Comparison of ENCODE assay signal across 22 cellular contexts in genomic region chr5:9343146-9343850, GRCh38.
DNase-seq lines count a peak whose midpoint lies in the region; ATAC-seq, FAIRE-seq and TF ChIP-seq lines count a peak whose summit lies in the region.
"Had no signal": no experiment of that assay in that cellular context is flagged by ENCODE, and none has a peak within 500 bp of the region (broad histone marks: within the 10 kb centered on the region; RNA-seq: fewer than 3 reads in every experiment).

No MANE protein-coding gene starts in this region.

- H3K9me1 ChIP-seq in keratinocyte (ENCODE audit: control insufficient read depth, extremely low read depth, insufficient read depth, low read length), result no peaks in the 10 kb centered on the region

- no peak overlapping the region for H3K4me3 Mint-ChIP-seq in activated CD4-positive, alpha-beta memory T cell treated with anti-CD3 and anti-CD28 coated beads, Interleukin-2, amount 10 ng/mL, durations not matched to agents 7 days and 5 days
- H3K4me3 Mint-ChIP-seq: CD4-positive, alpha-beta T cell had no signal

- no peak for DNase-seq in Right ventricle myocardium inferior (ENCODE audit: missing footprints)
- DNase-seq in right cardiac atrium, result no peak
- peak; percentile 57 for DNase-seq in mammary epithelial cell
- DNase-seq in keratinocyte (ENCODE audit: low read depth, low spot score), result no peak
- no peak for DNase-seq in upper lobe of right lung
- DNase-seq in SIG-M5 treated with dmso at 0.1 percent for 504 hours (lab: John Stamatoyannopoulos, UW; ENCODE audit: unreplicated experiment), result no peak
- DNase-seq in iPS-NIHi7 (ENCODE audit: extremely low spot score), result no peak
- no peak for DNase-seq in activated CD4-positive, alpha-beta memory T cell treated with anti-CD3 and anti-CD28 coated beads, Interleukin-2, amount 10 ng/mL, durations not matched to agents 7 days and 5 days
- DNase-seq: activated CD4-positive, alpha-beta T cell treated with anti-CD3 and anti-CD28 coated beads for 4 hours; activated naive CD4-positive, alpha-beta T cell treated with Interleukin-2 at 50 U/mL for 16 hours; body of pancreas; CD4-positive, alpha-beta T cell; DMS79 treated with DMSO at 0.1 percent for 48 hours; dorsolateral prefrontal cortex; mucosa of descending colon; NCI-H1436 treated with DMSO at 0.1 percent for 48 hours; stimulated activated CD4-positive, alpha-beta T cell treated with anti-CD3 and anti-CD28 coated beads, Interleukin-2, amount 100 ng/mL, for 24 hours; uterus had no signal

- H3K79me2 ChIP-seq in mammary epithelial cell (ENCODE audit: insufficient read depth, low read length) (no peaks in the 10 kb centered on the region), keratinocyte (ENCODE audit: control insufficient read depth, insufficient read depth, low read length) (no peaks in the 10 kb centered on the region)

- no peak overlapping the region for H3K27ac ChIP-seq in right cardiac atrium (ENCODE audit: low read length)
- H3K27ac ChIP-seq in mammary epithelial cell (ENCODE audit: insufficient read depth, low read depth, low read length), result peak overlapping the region; percentile 65
- peak overlapping the region; percentile 57 for H3K27ac ChIP-seq in keratinocyte (ENCODE audit: control insufficient read depth, insufficient read depth, low read length)
- no peak overlapping the region for H3K27ac ChIP-seq in upper lobe of right lung
- H3K27ac ChIP-seq: A549, body of pancreas, dorsolateral prefrontal cortex, esophagus muscularis mucosa, SK-N-MC, uterus had no signal

- H3K27me3 Mint-ChIP-seq in activated CD4-positive, alpha-beta memory T cell treated with anti-CD3 and anti-CD28 coated beads, Interleukin-2, amount 10 ng/mL, durations not matched to agents 7 days and 5 days, result no peaks in the 10 kb centered on the region
- H3K27me3 Mint-ChIP-seq: CD4-positive, alpha-beta T cell had no signal

- H3K4me2 ChIP-seq in mammary epithelial cell (ENCODE audit: insufficient read depth, low read depth, low read length) (peak overlapping the region; percentile 65), keratinocyte (ENCODE audit: control insufficient read depth, extremely low read depth, insufficient read depth, low read depth, low read length) (peak overlapping the region; percentile 72)
- H3K4me2 ChIP-seq: A549 had no signal

- H3K9me3 ChIP-seq in right cardiac atrium (ENCODE audit: control insufficient read depth, low read length), result peaks cover 13% of the 10 kb centered on the region
- no peaks in the 10 kb centered on the region for H3K9me3 ChIP-seq in mammary epithelial cell (replicated peaks; ENCODE audit: insufficient read depth, low read length)
- no peaks in the 10 kb centered on the region for H3K9me3 ChIP-seq in keratinocyte (ENCODE audit: control insufficient read depth, low read depth, low read length)
- H3K9me3 ChIP-seq in upper lobe of right lung, result no peaks in the 10 kb centered on the region
- H3K9me3 ChIP-seq: A549, body of pancreas, esophagus muscularis mucosa, mucosa of descending colon, uterus had no signal

- WGBS in right cardiac atrium, result 51% methylated on average over 3 of the region's 3 CpGs
- 7% methylated on average over 3 of the region's 3 CpGs for WGBS in mammary epithelial cell (ENCODE audit: low coverage, missing lambda C conversion rate)

- no peak overlapping the region for H3K27ac Mint-ChIP-seq in activated CD4-positive, alpha-beta memory T cell treated with anti-CD3 and anti-CD28 coated beads, Interleukin-2, amount 10 ng/mL, durations not matched to agents 7 days and 5 days
- H3K27ac Mint-ChIP-seq: CD4-positive, alpha-beta T cell had no signal

- no peaks in the 10 kb centered on the region for H3K36me3 Mint-ChIP-seq in activated CD4-positive, alpha-beta memory T cell treated with anti-CD3 and anti-CD28 coated beads, Interleukin-2, amount 10 ng/mL, durations not matched to agents 7 days and 5 days (ENCODE audit: low read depth)

- H3K4me3 ChIP-seq in right cardiac atrium (ENCODE audit: low read length) (no peak overlapping the region), mammary epithelial cell (replicated peaks in 1 of 3; ENCODE audit: insufficient read depth in 1 of 3, low read depth in 2 of 3, low read length in 3 of 3) (no peak overlapping the region), keratinocyte (ENCODE audit: control insufficient read depth in 2 of 3, extremely low read depth in 1 of 3, insufficient read depth in 2 of 3, low read depth in 1 of 3, low read length in 3 of 3) (peak overlapping the region in 2 of 3 experiments; percentile 50 to 53), upper lobe of right lung (no peak overlapping the region)
- H3K4me3 ChIP-seq: A549, body of pancreas, dorsolateral prefrontal cortex, esophagus muscularis mucosa, mucosa of descending colon, SK-N-MC, uterus had no signal

- intact Hi-C loops in Right ventricle myocardium inferior (cut with DNase I) (no loop called here), right cardiac atrium (cut with DNase I) (no loop called here), mammary epithelial cell (cut with micrococcal nuclease) (loop anchor here (10.0 kb wide), 1 partner anchor 108 kb away; no protein-coding TSS in a partner anchor), upper lobe of right lung (cut with DNase I) (no loop called here)

- H3K9me3 Mint-ChIP-seq in activated CD4-positive, alpha-beta memory T cell treated with anti-CD3 and anti-CD28 coated beads, Interleukin-2, amount 10 ng/mL, durations not matched to agents 7 days and 5 days, result peaks cover 6% of the 10 kb centered on the region
- H3K9me3 Mint-ChIP-seq: CD4-positive, alpha-beta T cell had no signal

- peaks cover 6% of the 10 kb centered on the region for H3K4me1 ChIP-seq in right cardiac atrium (ENCODE audit: control insufficient read depth, insufficient read depth, low read length)
- H3K4me1 ChIP-seq in mammary epithelial cell (ENCODE audit: insufficient read depth, low read length), result peaks cover 43% of the 10 kb centered on the region
- peaks cover 33% of the 10 kb centered on the region for H3K4me1 ChIP-seq in keratinocyte (ENCODE audit: control insufficient read depth, extremely low read depth, insufficient read depth, low read length)
- H3K4me1 ChIP-seq in upper lobe of right lung, result peaks cover 6% of the 10 kb centered on the region
- H3K4me1 ChIP-seq: A549 had no signal

- ATAC-seq in Right ventricle myocardium inferior, result peak; percentile 20
- ATAC-seq in right cardiac atrium, result no peak
- ATAC-seq in upper lobe of right lung, result peak; percentile 71
- ATAC-seq: A549, body of pancreas, mucosa of descending colon, sciatic nerve had no signal

- CTCF ChIA-PET in mammary epithelial cell (lab: Charles Lee; ENCODE audit: low non-redundant PET), result interaction anchor here (0.7 kb wide), 1 partner anchor 608 kb away, joined by 3 read pairs; no protein-coding TSS in a partner anchor
- CTCF ChIA-PET in activated CD4-positive, alpha-beta memory T cell treated with anti-CD3 and anti-CD28 coated beads, Interleukin-2, amount 10 ng/mL, durations not matched to agents 7 days and 5 days (lab: Charles Lee), result no interaction called here

- in situ Hi-C loops in mammary epithelial cell (cut with MboI; ENCODE audit: low sequenced_read_pairs in 2 of 2), result no loop called here

- H2AFZ ChIP-seq in mammary epithelial cell (ENCODE audit: low read depth, low read length) (peak overlapping the region; percentile 85), keratinocyte (ENCODE audit: control insufficient read depth, low read length) (peak overlapping the region; percentile 92)

- peak; percentile 85 for FAIRE-seq in keratinocyte (lab: Jason Lieb, UNC)
- FAIRE-seq: A549 had no signal

- TSS peak; percentile 47 for BruUV-seq in mammary epithelial cell (replicated peaks; lab: Mats Ljungman, UMichigan)

- dilution Hi-C loops in mammary epithelial cell (cut with HindIII; ENCODE audit: low sequenced_read_pairs), result no loop called here
- dilution Hi-C loops in keratinocyte (cut with MboI; ENCODE audit: extremely low pct_ligation_motif_present, low sequenced_read_pairs), result no loop called here

- H3K27me3 ChIP-seq in right cardiac atrium (ENCODE audit: control insufficient read depth, insufficient read depth), result no peaks in the 10 kb centered on the region
- no peaks in the 10 kb centered on the region for H3K27me3 ChIP-seq in mammary epithelial cell (ENCODE audit: insufficient read depth, low read length)
- no peaks in the 10 kb centered on the region for H3K27me3 ChIP-seq in keratinocyte (ENCODE audit: control insufficient read depth, extremely low read depth, insufficient read depth, low read length)
- H3K27me3 ChIP-seq in upper lobe of right lung, result no peaks in the 10 kb centered on the region
- H3K27me3 ChIP-seq: body of pancreas, dorsolateral prefrontal cortex, esophagus muscularis mucosa, uterus had no signal

- H3K36me3 ChIP-seq in mammary epithelial cell (ENCODE audit: insufficient read depth, low read length) (no peaks in the 10 kb centered on the region), keratinocyte (ENCODE audit: control insufficient read depth in 2 of 2, extremely low read depth in 1 of 2, insufficient read depth in 2 of 2, low read length in 2 of 2) (no peaks in the 10 kb centered on the region), upper lobe of right lung (no peaks in the 10 kb centered on the region)
- H3K36me3 ChIP-seq: esophagus muscularis mucosa, uterus had no signal

- H4K20me1 ChIP-seq in mammary epithelial cell (ENCODE audit: insufficient read depth, low read length) (no peaks in the 10 kb centered on the region), keratinocyte (ENCODE audit: control insufficient read depth, extremely low read depth, insufficient read depth, low read length) (no peaks in the 10 kb centered on the region)

- peaks cover 1% of the 10 kb centered on the region for H3K4me1 Mint-ChIP-seq in activated CD4-positive, alpha-beta memory T cell treated with anti-CD3 and anti-CD28 coated beads, Interleukin-2, amount 10 ng/mL, durations not matched to agents 7 days and 5 days

- H3K9ac ChIP-seq in mammary epithelial cell (ENCODE audit: insufficient read depth, low read length) (no peak overlapping the region), keratinocyte (ENCODE audit: control insufficient read depth, extremely low read depth, insufficient read depth, low read length) (peak overlapping the region; percentile 3)

- TF ChIP-seq CTCF in mammary epithelial cell (conservative IDR thresholded peaks at IDR 0.05 in 1 of 2, IDR thresholded peaks at IDR 0.05 in 1 of 2; ENCODE audit: extremely low read depth in 1 of 2, insufficient read depth in 1 of 2, low read depth in 1 of 2, low read length in 2 of 2) (no peak), keratinocyte (optimal IDR thresholded peaks at IDR 0.05 in 1 of 3, IDR thresholded peaks at IDR 0.05 in 1 of 3, conservative IDR thresholded peaks at IDR 0.05 in 1 of 3; ENCODE audit: extremely low read depth in 1 of 3, insufficient read depth in 2 of 3, low read length in 3 of 3) (no peak), upper lobe of right lung (IDR thresholded peaks at IDR 0.05) (no peak)

- POLR2A ChIA-PET in activated CD4-positive, alpha-beta memory T cell treated with anti-CD3 and anti-CD28 coated beads, Interleukin-2, amount 10 ng/mL, durations not matched to agents 7 days and 5 days (lab: Charles Lee), result no interaction called here

Comparison
In these comparisons a context has a peak if more than half of its experiments do, and no peak if none do; other contexts are left out.
1. ATAC-seq: peak in Right ventricle myocardium inferior (single experiment) and upper lobe of right lung (single experiment); none in right cardiac atrium (0 of 2).
2. H3K27ac ChIP-seq: peak in mammary epithelial cell (single experiment) and keratinocyte (single experiment); none in right cardiac atrium (single experiment) and upper lobe of right lung (single experiment).
3. H3K4me3 ChIP-seq: peak in keratinocyte (2 of 3); none in right cardiac atrium (single experiment), mammary epithelial cell (0 of 3) and upper lobe of right lung (single experiment).